ENCODE assay signal across 25 cellular contexts in genomic region chr22:41868556-41868955, GRCh38. TPM values are rescaled to one million over a fixed set of nuclear protein-coding genes. Genes with fewer than 3 reads are reported as not detected.
A peak's percentile ranks its signal among the peaks of the same experiment; 100 is the strongest.
DNase-seq lines count a peak whose midpoint lies in the region; ATAC-seq, FAIRE-seq and TF ChIP-seq lines count a peak whose summit lies in the region.
"Had no signal": no experiment of that assay in that cellular context is flagged by ENCODE, and none has a peak within 500 bp of the region (broad histone marks: within the 10 kb centered on the region; RNA-seq: fewer than 3 reads in every experiment).

No MANE protein-coding gene starts in this region.

- POLR2A ChIA-PET in activated CD4-positive, alpha-beta T cell treated with anti-CD3 and anti-CD28 coated beads for 36 hours (lab: Charles Lee), result interaction anchor here (0.7 kb wide), 1 partner anchor 76 kb away, joined by 3 read pairs; no protein-coding TSS in a partner anchor
- POLR2A ChIA-PET in H1 (lab: Charles Lee; ENCODE audit: partially characterized antibody) (interaction anchor here (0.5 kb wide), 1 partner anchor 59 kb away, joined by 3 read pairs; no protein-coding TSS in a partner anchor), A673 (lab: Charles Lee; ENCODE audit: low non-redundant PET) (no interaction called here), MCF 10A (lab: Yijun Ruan, JAX) (no interaction called here)

- CTCF ChIA-PET in activated CD4-positive, alpha-beta T cell treated with anti-CD3 and anti-CD28 coated beads for 36 hours (lab: Charles Lee), result no interaction called here
- CTCF ChIA-PET in H1 (lab: Charles Lee; ENCODE audit: partially characterized antibody), result interaction anchor here (1.6 kb wide), 1 partner anchor 171 kb away, joined by 4 read pairs; no protein-coding TSS in a partner anchor
- CTCF ChIA-PET in A673 (lab: Charles Lee), result interaction anchor here (1.6 kb wide), 1 partner anchor 171 kb away, joined by 4 read pairs; no protein-coding TSS in a partner anchor
- CTCF ChIA-PET in MCF 10A (lab: Yijun Ruan, JAX), result no interaction called here

- no peak overlapping the region for H3K4me3 Mint-ChIP-seq in activated CD4-positive, alpha-beta T cell treated with anti-CD3 and anti-CD28 coated beads, Interleukin-2, amount 10 ng/mL, durations not matched to agents 24 days and 14 days
- H3K4me3 Mint-ChIP-seq in activated CD4-positive, alpha-beta T cell treated with anti-CD3 and anti-CD28 coated beads for 36 hours, result no peak overlapping the region
- no peak overlapping the region for H3K4me3 Mint-ChIP-seq in activated T-helper 1 cell treated with anti-CD3 and anti-CD28 coated beads, Interleukin-12 subunit alpha, Interleukin-12 subunit beta, Interleukin-2, Interleukin-4 antibody, amounts not matched to agents 30 ng/mL and 10 ng/mL and 1 ng/mL, durations not matched to agents 14 hours and 24 hours and 36 hours
- H3K4me3 Mint-ChIP-seq in MCF 10A (ENCODE audit: unreplicated experiment), result no peak overlapping the region
- H3K4me3 Mint-ChIP-seq: CD4-positive, alpha-beta memory T cell; HFFc6 had no signal

- no peaks in the 10 kb centered on the region for H3K4me1 ChIP-seq in H1 (replicated peaks in 1 of 4; ENCODE audit: control insufficient read depth in 3 of 4, insufficient read depth in 4 of 4, low read length in 3 of 4)
- H3K4me1 ChIP-seq in neuronal stem cell (ENCODE audit: control insufficient read depth in 2 of 2, insufficient read depth in 1 of 2, low read depth in 1 of 2, low read length in 2 of 2), result no peaks in the 10 kb centered on the region
- H3K4me1 ChIP-seq in A673 (ENCODE audit: insufficient read depth, low read length, poor library complexity, severe bottlenecking), result no peaks in the 10 kb centered on the region
- H3K4me1 ChIP-seq: HAP-1 had no signal

- H2AFZ ChIP-seq in H1 (ENCODE audit: low read length) (no peak overlapping the region), neuronal stem cell (ENCODE audit: low read length) (no peak overlapping the region)
- H2AFZ ChIP-seq: GM23248 had no signal

- no peak for TF ChIP-seq RAD21 in H1 (IDR thresholded peaks at IDR 0.05 in 1 of 2, conservative IDR thresholded peaks at IDR 0.05 in 1 of 2; ENCODE audit: low read depth in 2 of 2, low read length in 2 of 2)

- no peak overlapping the region for H2BK120ac ChIP-seq in H1 (replicated peaks; ENCODE audit: low read depth, low read length)
- H2BK120ac ChIP-seq in neuronal stem cell (ENCODE audit: low read depth, low read length), result no peak overlapping the region

- H3K27me3 Mint-ChIP-seq in activated CD4-positive, alpha-beta T cell treated with anti-CD3 and anti-CD28 coated beads, Interleukin-2, amount 10 ng/mL, durations not matched to agents 24 days and 14 days, result no peaks in the 10 kb centered on the region
- H3K27me3 Mint-ChIP-seq in activated CD4-positive, alpha-beta T cell treated with anti-CD3 and anti-CD28 coated beads for 36 hours, result no peaks in the 10 kb centered on the region
- H3K27me3 Mint-ChIP-seq in activated T-helper 1 cell treated with anti-CD3 and anti-CD28 coated beads, Interleukin-12 subunit alpha, Interleukin-12 subunit beta, Interleukin-2, Interleukin-4 antibody, amounts not matched to agents 30 ng/mL and 10 ng/mL and 1 ng/mL, durations not matched to agents 14 hours and 24 hours and 36 hours (ENCODE audit: insufficient read depth), result no peaks in the 10 kb centered on the region
- no peaks in the 10 kb centered on the region for H3K27me3 Mint-ChIP-seq in MCF 10A (ENCODE audit: insufficient read depth, unreplicated experiment)
- H3K27me3 Mint-ChIP-seq: CD4-positive, alpha-beta memory T cell had no signal

- peak overlapping the region; percentile 59 for H3K27ac Mint-ChIP-seq in activated CD4-positive, alpha-beta T cell treated with anti-CD3 and anti-CD28 coated beads, Interleukin-2, amount 10 ng/mL, durations not matched to agents 24 days and 14 days
- no peak overlapping the region for H3K27ac Mint-ChIP-seq in activated CD4-positive, alpha-beta T cell treated with anti-CD3 and anti-CD28 coated beads for 36 hours
- peak overlapping the region; percentile 40 for H3K27ac Mint-ChIP-seq in activated T-helper 1 cell treated with anti-CD3 and anti-CD28 coated beads, Interleukin-12 subunit alpha, Interleukin-12 subunit beta, Interleukin-2, Interleukin-4 antibody, amounts not matched to agents 30 ng/mL and 10 ng/mL and 1 ng/mL, durations not matched to agents 14 hours and 24 hours and 36 hours
- no peak overlapping the region for H3K27ac Mint-ChIP-seq in MCF 10A (ENCODE audit: low read depth, unreplicated experiment)
- H3K27ac Mint-ChIP-seq: CD4-positive, alpha-beta memory T cell; HFFc6 had no signal

- no peak overlapping the region for H2BK15ac ChIP-seq in H1 (ENCODE audit: low read length)
- H2BK15ac ChIP-seq in neuronal stem cell (ENCODE audit: low read length), result no peak overlapping the region

- H3K79me1 ChIP-seq in H1 (ENCODE audit: low read depth, low read length) (peaks cover 16% of the 10 kb centered on the region), neuronal stem cell (ENCODE audit: low read depth, low read length) (peaks cover 19% of the 10 kb centered on the region)

- H2BK5ac ChIP-seq in H1 (ENCODE audit: low read depth, low read length) (no peak overlapping the region), neuronal stem cell (ENCODE audit: low read length) (peak overlapping the region; percentile 75)

- peak overlapping the region; percentile 37; the same call in 1 of the 2 replicates for H4K8ac ChIP-seq in H1 (ENCODE audit: extremely low read depth, insufficient read depth, low read length)
- no peak overlapping the region for H4K8ac ChIP-seq in neuronal stem cell (ENCODE audit: low read depth, low read length)

- BruUV-seq in A673 (replicated peaks; lab: Mats Ljungman, UMichigan) (no TSS peak), MCF 10A (replicated peaks; lab: Mats Ljungman, UMichigan) (no TSS peak)

- 92% methylated on average over 10 of the region's 10 CpGs; no CpG with 5 or more reads in 1 of the 2 experiments for WGBS in H1 (ENCODE audit: extremely low coverage in 1 of 2, insufficient coverage in 1 of 2, insufficient read length in 1 of 2, insufficient replicate concordance in 2 of 2, low coverage in 1 of 2, low lambda C conversion rate in 2 of 2, missing lambda C conversion rate in 1 of 2), 2 experiments
- no CpG with 5 or more reads among the region's 10 CpGs for WGBS in neuronal stem cell (ENCODE audit: extremely low coverage in 2 of 2, insufficient read length in 2 of 2, insufficient replicate concordance in 1 of 2), 2 donors

- peaks cover 22 to 59% (median 45%) of the 10 kb centered on the region in 4 experiments; a peak in 7 of 8 replicates for H3K36me3 ChIP-seq in H1 (ENCODE audit: control insufficient read depth in 2 of 4, insufficient read depth in 4 of 4, low read length in 3 of 4)
- H3K36me3 ChIP-seq in neuronal stem cell (replicated peaks in 1 of 2; ENCODE audit: control insufficient read depth in 2 of 2, insufficient read depth in 2 of 2, low read length in 2 of 2), result peaks cover 43 to 89% of the 10 kb centered on the region in 2 donors
- peaks cover 67% of the 10 kb centered on the region for H3K36me3 ChIP-seq in A673 (ENCODE audit: insufficient read depth, low read length, poor library complexity, severe bottlenecking)

- TF ChIP-seq EP300 in H1 (IDR thresholded peaks at IDR 0.05; ENCODE audit: borderline replicate concordance in 1 of 2, low read depth in 2 of 2, low read length in 2 of 2), result no peak

- no peak overlapping the region for H3K14ac ChIP-seq in H1 (ENCODE audit: insufficient read length)
- no peak overlapping the region for H3K14ac ChIP-seq in neuronal stem cell (ENCODE audit: low read length)

- no peaks in the 10 kb centered on the region for H3K9me3 Mint-ChIP-seq in activated CD4-positive, alpha-beta T cell treated with anti-CD3 and anti-CD28 coated beads, Interleukin-2, amount 10 ng/mL, durations not matched to agents 24 days and 14 days
- no peaks in the 10 kb centered on the region for H3K9me3 Mint-ChIP-seq in activated CD4-positive, alpha-beta T cell treated with anti-CD3 and anti-CD28 coated beads for 36 hours (ENCODE audit: low read depth)
- no peaks in the 10 kb centered on the region for H3K9me3 Mint-ChIP-seq in activated T-helper 1 cell treated with anti-CD3 and anti-CD28 coated beads, Interleukin-12 subunit alpha, Interleukin-12 subunit beta, Interleukin-2, Interleukin-4 antibody, amounts not matched to agents 30 ng/mL and 10 ng/mL and 1 ng/mL, durations not matched to agents 14 hours and 24 hours and 36 hours
- no peaks in the 10 kb centered on the region for H3K9me3 Mint-ChIP-seq in MCF 10A (ENCODE audit: unreplicated experiment)
- H3K9me3 Mint-ChIP-seq: CD4-positive, alpha-beta memory T cell; HFFc6 had no signal

- peaks cover 5 to 21% of the 10 kb centered on the region in 2 experiments; a peak in 3 of 4 replicates for H3K79me2 ChIP-seq in H1 (ENCODE audit: control insufficient read depth in 1 of 2, insufficient read depth in 2 of 2, low read length in 2 of 2)

- H3K56ac ChIP-seq in H1 (replicated peaks; ENCODE audit: insufficient read length, low read depth, low read length), result no peak overlapping the region

- H3K4ac ChIP-seq in H1 (replicated peaks; ENCODE audit: insufficient read length, low read depth, low read length), result no peak overlapping the region
- no peak overlapping the region for H3K4ac ChIP-seq in neuronal stem cell (ENCODE audit: low read length)

- peaks cover 33% of the 10 kb centered on the region for H3K4me1 Mint-ChIP-seq in activated CD4-positive, alpha-beta T cell treated with anti-CD3 and anti-CD28 coated beads, Interleukin-2, amount 10 ng/mL, durations not matched to agents 24 days and 14 days
- peaks cover 57% of the 10 kb centered on the region for H3K4me1 Mint-ChIP-seq in activated CD4-positive, alpha-beta T cell treated with anti-CD3 and anti-CD28 coated beads for 36 hours
- peaks cover 50% of the 10 kb centered on the region for H3K4me1 Mint-ChIP-seq in activated T-helper 1 cell treated with anti-CD3 and anti-CD28 coated beads, Interleukin-12 subunit alpha, Interleukin-12 subunit beta, Interleukin-2, Interleukin-4 antibody, amounts not matched to agents 30 ng/mL and 10 ng/mL and 1 ng/mL, durations not matched to agents 14 hours and 24 hours and 36 hours (ENCODE audit: low read depth)
- peaks cover 7% of the 10 kb centered on the region for H3K4me1 Mint-ChIP-seq in MCF 10A (ENCODE audit: insufficient read depth, unreplicated experiment)

- no peak for ATAC-seq in activated CD4-positive, alpha-beta T cell treated with anti-CD3 and anti-CD28 coated beads for 36 hours

- no peak for TF ChIP-seq CTCF in H1 (IDR thresholded peaks at IDR 0.05; ENCODE audit: control extremely low read depth in 1 of 3, insufficient read depth in 1 of 3, low read depth in 1 of 3, low read length in 3 of 3)
- TF ChIP-seq CTCF in A673 (conservative IDR thresholded peaks at IDR 0.05; ENCODE audit: low read depth, low read length), result no peak
- no peak for TF ChIP-seq CTCF in MCF 10A (IDR thresholded peaks at IDR 0.05; ENCODE audit: unreplicated experiment)

- TF ChIP-seq POLR2A in H1 (IDR thresholded peaks at IDR 0.05; ENCODE audit: control extremely low read depth in 1 of 2, low read depth in 2 of 2, low read length in 2 of 2), result no peak

- no peaks in the 10 kb centered on the region for H3K27me3 ChIP-seq in H1 (replicated peaks in 1 of 4; ENCODE audit: control insufficient read depth in 3 of 4, extremely low read depth in 1 of 4, insufficient read depth in 3 of 4, low read length in 3 of 4)
- H3K27me3 ChIP-seq in neuronal stem cell (ENCODE audit: control insufficient read depth in 3 of 3, insufficient read depth in 3 of 3, low read depth in 1 of 3, low read length in 3 of 3), result no peaks in the 10 kb centered on the region
- H3K27me3 ChIP-seq in A673 (replicated peaks; ENCODE audit: insufficient read depth, low read depth, low read length, poor library complexity), result no peaks in the 10 kb centered on the region

- H3K23ac ChIP-seq in H1 (ENCODE audit: insufficient read length), result no peak overlapping the region
- H3K23ac ChIP-seq in neuronal stem cell (ENCODE audit: low read depth, low read length, poor library complexity), result peak overlapping the region; percentile 80

- no peak overlapping the region for H3K4me2 ChIP-seq in H1 (ENCODE audit: insufficient read depth in 1 of 2, low read depth in 2 of 2, low read length in 2 of 2)
- H3K4me2 ChIP-seq in neuronal stem cell (ENCODE audit: insufficient read depth, low read length, poor library complexity, severe bottlenecking), result no peak overlapping the region

- H2BK12ac ChIP-seq in H1 (ENCODE audit: low read depth, low read length) (no peak overlapping the region), neuronal stem cell (ENCODE audit: low read length) (no peak overlapping the region)

- H3K27ac ChIP-seq in H1 (ENCODE audit: low read depth, low read length) (no peak overlapping the region), neuronal stem cell (replicated peaks; ENCODE audit: low read length) (no peak overlapping the region), A673 (ENCODE audit: low read depth, low read length, poor library complexity, severe bottlenecking) (no peak overlapping the region)
- H3K27ac ChIP-seq: 22Rv1, GM23248 had no signal

- no peak overlapping the region for H3K9ac ChIP-seq in H1 (replicated peaks in 1 of 4; ENCODE audit: extremely low read depth in 1 of 4, low read depth in 3 of 4, low read length in 3 of 4)
- no peak overlapping the region for H3K9ac ChIP-seq in neuronal stem cell (ENCODE audit: low read depth, low read length, poor library complexity)
- H3K9ac ChIP-seq: GM23248 had no signal

- H4K91ac ChIP-seq in H1 (replicated peaks; ENCODE audit: insufficient read length, low read length) (no peak overlapping the region), neuronal stem cell (ENCODE audit: low read depth, low read length, poor library complexity) (no peak overlapping the region)

- no peak overlapping the region for H3K18ac ChIP-seq in H1 (ENCODE audit: extremely low read depth, low read length)
- H3K18ac ChIP-seq in neuronal stem cell (ENCODE audit: low read length), result no peak overlapping the region

- peaks cover 66% of the 10 kb centered on the region for H3K36me3 Mint-ChIP-seq in activated CD4-positive, alpha-beta T cell treated with anti-CD3 and anti-CD28 coated beads, Interleukin-2, amount 10 ng/mL, durations not matched to agents 24 days and 14 days (ENCODE audit: low read depth)
- H3K36me3 Mint-ChIP-seq in activated CD4-positive, alpha-beta T cell treated with anti-CD3 and anti-CD28 coated beads for 36 hours (ENCODE audit: low read depth), result peaks cover 66% of the 10 kb centered on the region
- H3K36me3 Mint-ChIP-seq in activated T-helper 1 cell treated with anti-CD3 and anti-CD28 coated beads, Interleukin-12 subunit alpha, Interleukin-12 subunit beta, Interleukin-2, Interleukin-4 antibody, amounts not matched to agents 30 ng/mL and 10 ng/mL and 1 ng/mL, durations not matched to agents 14 hours and 24 hours and 36 hours (ENCODE audit: low read depth), result peaks cover 51% of the 10 kb centered on the region
- H3K36me3 Mint-ChIP-seq in MCF 10A (ENCODE audit: insufficient read depth, unreplicated experiment), result peaks cover 74% of the 10 kb centered on the region

- H3K9me3 ChIP-seq in H1 (ENCODE audit: insufficient read depth in 2 of 2, low read depth in 1 of 2, low read length in 1 of 2), result no peaks in the 10 kb centered on the region
- peaks cover 0 to 3% of the 10 kb centered on the region in 2 donors for H3K9me3 ChIP-seq in neuronal stem cell (replicated peaks in 1 of 2; ENCODE audit: control insufficient read depth in 2 of 2, insufficient read depth in 1 of 2, low read depth in 1 of 2, low read length in 2 of 2)
- H3K9me3 ChIP-seq in A673 (ENCODE audit: low read depth, low read length, poor library complexity, severe bottlenecking), result no peaks in the 10 kb centered on the region
- H3K9me3 ChIP-seq: HAP-1 had no signal

- FAIRE-seq in H1 (lab: Jason Lieb, UNC), result no peak
- FAIRE-seq: A204.1, G401.6, GM12892, H54 had no signal

- H4K5ac ChIP-seq in H1 (ENCODE audit: insufficient read length, low read depth, low read length), result no peak overlapping the region

- DNase-seq in activated CD4-positive, alpha-beta T cell treated with anti-CD3 and anti-CD28 coated beads, Interleukin-2, amount 10 ng/mL, durations not matched to agents 24 days and 14 days, result no peak
- no peak for DNase-seq in activated CD4-positive, alpha-beta T cell treated with anti-CD3 and anti-CD28 coated beads for 36 hours
- no peak for DNase-seq in activated T-helper 1 cell treated with anti-CD3 and anti-CD28 coated beads, Interleukin-12 subunit alpha, Interleukin-12 subunit beta, Interleukin-2, Interleukin-4 antibody, amounts not matched to agents 30 ng/mL and 10 ng/mL and 1 ng/mL, durations not matched to agents 14 hours and 24 hours and 36 hours (ENCODE audit: low spot score)
- DNase-seq in H1 (ENCODE audit: low read depth in 1 of 2, low spot score in 2 of 2), result no peak
- no peak for DNase-seq in neuronal stem cell (ENCODE audit: low spot score)
- DNase-seq in NCI-H526 treated with DMSO at 0.1 percent for 48 hours (lab: John Stamatoyannopoulos, UW), result no peak
- DNase-seq in A673 (ENCODE audit: low spot score), result no peak
- DNase-seq in MCF 10A (ENCODE audit: unreplicated experiment), result no peak
- DNase-seq: ACHN; AML-193; Calu3; CD4-positive, alpha-beta memory T cell; COR-L47; DMS53; DMS79 treated with DMSO at 0.1 percent for 48 hours; GM23248; HFFc6 had no signal

- peaks cover 5 to 15% of the 10 kb centered on the region in 2 experiments for H4K20me1 ChIP-seq in H1 (replicated peaks in 1 of 2; ENCODE audit: control insufficient read depth in 1 of 2, insufficient read depth in 2 of 2, low read length in 2 of 2)

- intact Hi-C loops in activated CD4-positive, alpha-beta T cell treated with anti-CD3 and anti-CD28 coated beads, Interleukin-2, amount 10 ng/mL, durations not matched to agents 24 days and 14 days (cut with micrococcal nuclease), result no loop called here
- intact Hi-C loops in activated CD4-positive, alpha-beta T cell treated with anti-CD3 and anti-CD28 coated beads for 36 hours (cut with DNase I, micrococcal nuclease), result no loop called here
- intact Hi-C loops in activated T-helper 1 cell treated with anti-CD3 and anti-CD28 coated beads, Interleukin-12 subunit alpha, Interleukin-12 subunit beta, Interleukin-2, Interleukin-4 antibody, amounts not matched to agents 30 ng/mL and 10 ng/mL and 1 ng/mL, durations not matched to agents 14 hours and 24 hours and 36 hours (cut with micrococcal nuclease), result no loop called here
- intact Hi-C loops in A673 (cut with micrococcal nuclease; ENCODE audit: unreplicated experiment) (no loop called here), MCF 10A (cut with micrococcal nuclease) (no loop called here)

- no peak overlapping the region for H3K4me3 ChIP-seq in H1 (ENCODE audit: extremely low read depth in 1 of 4, insufficient read depth in 2 of 4, low read depth in 3 of 4, low read length in 4 of 4)
- no peak overlapping the region for H3K4me3 ChIP-seq in neuronal stem cell (ENCODE audit: low read length in 2 of 2)
- H3K4me3 ChIP-seq in A673 (ENCODE audit: low read depth, low read length, poor library complexity, severe bottlenecking), result no peak overlapping the region
- H3K4me3 ChIP-seq: GM23248, HAP-1 had no signal

- no peak overlapping the region for H2AK5ac ChIP-seq in H1 (ENCODE audit: low read depth, low read length)
- H2AK5ac ChIP-seq in neuronal stem cell (ENCODE audit: low read depth, low read length), result no peak overlapping the region

- no peak overlapping the region for H2BK20ac ChIP-seq in H1 (ENCODE audit: low read length)

- no peaks in the 10 kb centered on the region for H3K23me2 ChIP-seq in H1 (ENCODE audit: low read depth, low read length)

RNA-seq across cellular contexts. Expression of gene SREBF2, which starts 35.7 kb away (rescaled TPM):
- total RNA-seq in activated CD4-positive, alpha-beta T cell treated with anti-CD3 and anti-CD28 coated beads, Interleukin-2, amount 10 ng/mL, durations not matched to agents 24 days and 14 days, result 209 and 218 TPM in 2 replicates
- total RNA-seq in activated CD4-positive, alpha-beta T cell treated with anti-CD3 and anti-CD28 coated beads for 36 hours, result 100 to 1,000 TPM; 101 to 105 TPM
- 235 and 245 TPM in 2 replicates for total RNA-seq in activated T-helper 1 cell treated with anti-CD3 and anti-CD28 coated beads, Interleukin-12 subunit alpha, Interleukin-12 subunit beta, Interleukin-2, Interleukin-4 antibody, amounts not matched to agents 30 ng/mL and 10 ng/mL and 1 ng/mL, durations not matched to agents 14 hours and 24 hours and 36 hours
- 144 TPM in 2 replicates for total RNA-seq in H1 (2021; fragmentation: NEBNext Ultra II Directional; extraction: Animal tissue kit (Norgen Biotek cat#: 25700))
- 125 and 183 TPM in 2 replicates for polyA plus RNA-seq in H1 (2011; rRNA removed)
- 138 TPM for polyA plus RNA-seq in H1 (2011; cell fraction: cytosol; rRNA removed)
- 287 TPM for polyA plus RNA-seq in H1 (2011; cell fraction: nucleus; rRNA removed)
- 122 to 145 TPM (median 141 TPM) in 4 replicates for polyA plus RNA-seq in H1 (2012, experiment 1 of 2)
- polyA plus RNA-seq in H1 (2012, experiment 2 of 2), result 112 TPM
- polyA plus RNA-seq in H1 (2013, experiment 1 of 2), result 141 TPM
- 161 TPM for polyA plus RNA-seq in H1 (2013, experiment 2 of 2)
- polyA minus RNA-seq in H1 (2011; rRNA and poly(A)+ RNA removed), result 167 and 170 TPM in 2 replicates
- 123 TPM for polyA minus RNA-seq in H1 (2011; cell fraction: cytosol; rRNA and poly(A)+ RNA removed)
- polyA minus RNA-seq in H1 (2011; cell fraction: nucleus; rRNA and poly(A)+ RNA removed), result 113 TPM
- polyA plus RNA-seq in neuronal stem cell (2013, experiment 1 of 2), result 115 TPM
- 114 TPM for polyA plus RNA-seq in neuronal stem cell (2013, experiment 2 of 2)
- total RNA-seq in A673 (2021) (141 and 162 TPM in 2 replicates), MCF 10A (2022) (88.4 and 104 TPM in 2 replicates)

RNA-seq across cellular contexts. Expression of gene SHISA8, which starts 46.3 kb away (rescaled TPM):
- total RNA-seq in activated CD4-positive, alpha-beta T cell treated with anti-CD3 and anti-CD28 coated beads, Interleukin-2, amount 10 ng/mL, durations not matched to agents 24 days and 14 days, result 5.3 and 5.7 TPM in 2 replicates
- 1 to 10 TPM; 1.4 to 1.9 TPM for total RNA-seq in activated CD4-positive, alpha-beta T cell treated with anti-CD3 and anti-CD28 coated beads for 36 hours
- 5.8 and 6.1 TPM in 2 replicates for total RNA-seq in activated T-helper 1 cell treated with anti-CD3 and anti-CD28 coated beads, Interleukin-12 subunit alpha, Interleukin-12 subunit beta, Interleukin-2, Interleukin-4 antibody, amounts not matched to agents 30 ng/mL and 10 ng/mL and 1 ng/mL, durations not matched to agents 14 hours and 24 hours and 36 hours
- total RNA-seq in H1 (2021; fragmentation: NEBNext Ultra II Directional; extraction: Animal tissue kit (Norgen Biotek cat#: 25700)), result 0.89 and 0.90 TPM in 2 replicates
- polyA plus RNA-seq in H1 (2011; rRNA removed), result 0.14 and 0.35 TPM in 2 replicates
- polyA plus RNA-seq in H1 (2011; cell fraction: cytosol; rRNA removed), result 0.39 TPM
- 2.4 TPM for polyA plus RNA-seq in H1 (2011; cell fraction: nucleus; rRNA removed)
- 0.39 to 0.50 TPM in 2 of 4 replicates, not detected in the others for polyA plus RNA-seq in H1 (2012, experiment 1 of 2)
- not detected for polyA plus RNA-seq in H1 (2012, experiment 2 of 2)
- polyA plus RNA-seq in H1 (2013, experiment 1 of 2), result 0.73 TPM
- polyA plus RNA-seq in H1 (2013, experiment 2 of 2), result 0.59 TPM
- polyA minus RNA-seq in H1 (2011; rRNA and poly(A)+ RNA removed), result not detected in 2 replicates
- polyA minus RNA-seq in H1 (2011; cell fraction: cytosol; rRNA and poly(A)+ RNA removed), result not detected
- polyA minus RNA-seq in H1 (2011; cell fraction: nucleus; rRNA and poly(A)+ RNA removed), result 0.70 TPM
- 0.07 TPM for polyA plus RNA-seq in neuronal stem cell (2013, experiment 1 of 2)
- polyA plus RNA-seq in neuronal stem cell (2013, experiment 2 of 2), result 0.14 TPM
- total RNA-seq in A673 (2021) (1.4 and 1.8 TPM in 2 replicates), MCF 10A (2022) (not detected in 2 replicates)
- total RNA-seq: Calu3; CD4-positive, alpha-beta memory T cell; Daoy; GM23248; HFFc6 had no signal
- polyA plus RNA-seq: BJ; CD4-positive, alpha-beta memory T cell; GM23248 had no signal

RNA-seq across cellular contexts. Expression of gene TNFRSF13C, which starts 58.0 kb away (rescaled TPM):
- 3.4 TPM in 2 replicates for total RNA-seq in activated CD4-positive, alpha-beta T cell treated with anti-CD3 and anti-CD28 coated beads, Interleukin-2, amount 10 ng/mL, durations not matched to agents 24 days and 14 days
- total RNA-seq in activated CD4-positive, alpha-beta T cell treated with anti-CD3 and anti-CD28 coated beads for 36 hours, result 1 to 10 TPM; 2.2 to 3.0 TPM
- 3.0 and 3.2 TPM in 2 replicates for total RNA-seq in activated T-helper 1 cell treated with anti-CD3 and anti-CD28 coated beads, Interleukin-12 subunit alpha, Interleukin-12 subunit beta, Interleukin-2, Interleukin-4 antibody, amounts not matched to agents 30 ng/mL and 10 ng/mL and 1 ng/mL, durations not matched to agents 14 hours and 24 hours and 36 hours
- total RNA-seq in H1 (2021; fragmentation: NEBNext Ultra II Directional; extraction: Animal tissue kit (Norgen Biotek cat#: 25700)), result 1.8 and 2.0 TPM in 2 replicates
- 1.4 TPM in 2 replicates for polyA plus RNA-seq in H1 (2011; rRNA removed)
- 1.00 TPM for polyA plus RNA-seq in H1 (2011; cell fraction: cytosol; rRNA removed)
- polyA plus RNA-seq in H1 (2011; cell fraction: nucleus; rRNA removed), result 4.9 TPM
- polyA plus RNA-seq in H1 (2012, experiment 1 of 2), result 1.0 to 1.8 TPM (median 1.3 TPM) in 4 replicates
- polyA plus RNA-seq in H1 (2012, experiment 2 of 2), result 0.73 TPM
- 1.6 TPM for polyA plus RNA-seq in H1 (2013, experiment 1 of 2)
- polyA plus RNA-seq in H1 (2013, experiment 2 of 2), result 1.6 TPM
- 0.83 and 1.5 TPM in 2 replicates for polyA minus RNA-seq in H1 (2011; rRNA and poly(A)+ RNA removed)
- polyA minus RNA-seq in H1 (2011; cell fraction: cytosol; rRNA and poly(A)+ RNA removed), result 1.2 TPM
- 1.6 TPM for polyA minus RNA-seq in H1 (2011; cell fraction: nucleus; rRNA and poly(A)+ RNA removed)
- 1.6 TPM for polyA plus RNA-seq in neuronal stem cell (2013, experiment 1 of 2)
- 1.8 TPM for polyA plus RNA-seq in neuronal stem cell (2013, experiment 2 of 2)
- total RNA-seq in A673 (2021) (6.6 and 8.0 TPM in 2 replicates), MCF 10A (2022) (0.12 TPM in 2 replicates)

Comparison
In these comparisons a context has a peak if more than half of its experiments do, and no peak if none do; other contexts are left out.
1. H3K27ac Mint-ChIP-seq: peak in activated CD4-positive, alpha-beta T cell treated with anti-CD3 and anti-CD28 coated beads, Interleukin-2, amount 10 ng/mL, durations not matched to agents 24 days and 14 days (single experiment) and activated T-helper 1 cell treated with anti-CD3 and anti-CD28 coated beads, Interleukin-12 subunit alpha, Interleukin-12 subunit beta, Interleukin-2, Interleukin-4 antibody, amounts not matched to agents 30 ng/mL and 10 ng/mL and 1 ng/mL, durations not matched to agents 14 hours and 24 hours and 36 hours (single experiment); none in activated CD4-positive, alpha-beta T cell treated with anti-CD3 and anti-CD28 coated beads for 36 hours (single experiment) and MCF 10A (single experiment).
2. CTCF ChIA-PET loops: an anchor here in H1 (1.6 kb wide) and A673 (1.6 kb wide); none called in activated CD4-positive, alpha-beta T cell treated with anti-CD3 and anti-CD28 coated beads for 36 hours and MCF 10A.
3. POLR2A ChIA-PET loops: an anchor here in activated CD4-positive, alpha-beta T cell treated with anti-CD3 and anti-CD28 coated beads for 36 hours (0.7 kb wide) and H1 (0.5 kb wide); none called in A673 and MCF 10A.